ENCODE assay signal across 9 cellular contexts in the genomic region with DNA sequence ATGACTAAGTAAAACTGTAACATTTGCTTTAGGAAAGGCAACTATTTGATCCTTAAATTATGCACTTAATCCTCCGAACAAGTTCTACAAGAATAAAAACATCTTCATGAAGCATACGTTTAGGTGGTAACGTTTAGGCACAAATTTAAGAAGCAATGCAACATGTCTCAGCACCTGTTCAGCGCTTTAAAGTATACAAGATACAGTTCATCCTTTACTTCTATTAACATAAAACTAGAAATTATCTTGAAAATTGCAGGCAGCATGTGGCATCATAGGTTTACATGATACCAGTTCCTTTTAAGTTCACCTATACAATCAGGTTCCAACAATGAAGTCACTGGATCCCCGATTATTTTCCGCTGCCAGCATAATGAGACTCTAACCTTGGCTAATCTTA. TPM values are rescaled to one million over a fixed set of nuclear protein-coding genes. Genes with fewer than 3 reads are reported as not detected.
DNase-seq lines count a peak whose midpoint lies in the region; ATAC-seq, FAIRE-seq and TF ChIP-seq lines count a peak whose summit lies in the region.
"Had no signal": no experiment of that assay in that cellular context is flagged by ENCODE, and none has a peak within 500 bp of the region (broad histone marks: within the 10 kb centered on the region; RNA-seq: fewer than 3 reads in every experiment).

No MANE protein-coding gene starts in this region.

- WGBS in heart left ventricle, 4 donors, result 81 to 85% (median 85%) methylated on average over 6 of the region's 6 CpGs
- 60 to 77% methylated on average over 6 of the region's 6 CpGs for WGBS in upper lobe of left lung, 2 donors

- peak overlapping the region; percentile 85 for H3K4me3 Mint-ChIP-seq in activated CD8-positive, alpha-beta T cell treated with anti-CD3 and anti-CD28 coated beads, Interleukin-2, amount 10 ng/mL, durations not matched to agents 7 days and 5 days

- TF ChIP-seq EP300 in upper lobe of left lung (IDR thresholded peaks at IDR 0.05), result no peak

- H3K9me3 Mint-ChIP-seq in activated CD8-positive, alpha-beta T cell treated with anti-CD3 and anti-CD28 coated beads, Interleukin-2, amount 10 ng/mL, durations not matched to agents 7 days and 5 days (ENCODE audit: insufficient read depth), result no peaks in the 10 kb centered on the region

- peaks cover 0 to 20% (median 12%) of the 10 kb centered on the region in 12 donors for H3K4me1 ChIP-seq in heart left ventricle
- peaks cover 0 to 4% of the 10 kb centered on the region in 2 donors for H3K4me1 ChIP-seq in kidney (ENCODE audit: control insufficient read depth in 1 of 2, insufficient read depth in 1 of 2, low read depth in 1 of 2, low read length in 2 of 2)
- peaks cover 0 to 21% (median 8%) of the 10 kb centered on the region in 4 donors for H3K4me1 ChIP-seq in upper lobe of left lung

- H3K4me3 ChIP-seq in heart left ventricle (peak overlapping the region in 9 of 12 donors; percentile 78 to 98 (median 93)), kidney (ENCODE audit: low read length in 2 of 2) (peak overlapping the region; percentile 89 to 94), upper lobe of left lung (peak overlapping the region in 3 of 4 donors; percentile 75 to 98 (median 76))

- FAIRE-seq in kidney (lab: Jason Lieb, UNC), result no peak
- FAIRE-seq: G401.6 had no signal

- TF ChIP-seq POLR2A in heart left ventricle (IDR thresholded peaks at IDR 0.05) (no peak), upper lobe of left lung (IDR thresholded peaks at IDR 0.05) (no peak)

- H3K27me3 Mint-ChIP-seq in activated CD8-positive, alpha-beta T cell treated with anti-CD3 and anti-CD28 coated beads, Interleukin-2, amount 10 ng/mL, durations not matched to agents 7 days and 5 days (ENCODE audit: low read depth), result peaks cover 2% of the 10 kb centered on the region

- H3K9ac ChIP-seq in kidney (ENCODE audit: low read length in 2 of 2), result peak overlapping the region; percentile 19 to 78

- no peak for TF ChIP-seq CTCF in heart left ventricle (IDR thresholded peaks at IDR 0.05)
- no peak for TF ChIP-seq CTCF in kidney (IDR thresholded peaks at IDR 0.05; ENCODE audit: borderline replicate concordance, extremely low read depth, insufficient read depth)
- no peak for TF ChIP-seq CTCF in upper lobe of left lung (IDR thresholded peaks at IDR 0.05)

- CTCF ChIA-PET in activated CD8-positive, alpha-beta T cell treated with anti-CD3 and anti-CD28 coated beads, Interleukin-2, amount 10 ng/mL, durations not matched to agents 7 days and 5 days (lab: Charles Lee), result no interaction called here

- intact Hi-C loops in heart left ventricle (cut with DNase I) (loop anchor here in 1 of 10 donors (5.0 kb wide), 1 partner anchor 296 kb away; a partner anchor contains a TSS), left cardiac atrium (cut with DNase I) (no loop called here), kidney (cut with DNase I) (no loop called here), head of caudate nucleus (cut with DNase I) (no loop called here)

- H3K9me3 ChIP-seq in heart left ventricle (no peaks in the 10 kb centered on the region), kidney (ENCODE audit: control insufficient read depth in 1 of 2, low read length in 2 of 2) (no peaks in the 10 kb centered on the region), upper lobe of left lung (no peaks in the 10 kb centered on the region)

- no peaks in the 10 kb centered on the region for H3K27me3 ChIP-seq in heart left ventricle
- H3K27me3 ChIP-seq in upper lobe of left lung, result no peaks in the 10 kb centered on the region

- peaks cover 5% of the 10 kb centered on the region for H3K36me3 Mint-ChIP-seq in activated CD8-positive, alpha-beta T cell treated with anti-CD3 and anti-CD28 coated beads, Interleukin-2, amount 10 ng/mL, durations not matched to agents 7 days and 5 days (ENCODE audit: low read depth)

- DNase-seq in heart left ventricle (no peak), left cardiac atrium (no peak), kidney (no peak), upper lobe of left lung (no peak), head of caudate nucleus (no peak)
- DNase-seq in activated CD8-positive, alpha-beta T cell treated with anti-CD3 and anti-CD28 coated beads, Interleukin-2, amount 10 ng/mL, durations not matched to agents 7 days and 5 days, result no peak

- H3K27ac ChIP-seq in heart left ventricle (peak overlapping the region in 1 of 12 donors; percentile 81), kidney (ENCODE audit: low read depth in 2 of 2, low read length in 2 of 2) (peak overlapping the region in 1 of 2 donors; percentile 24), upper lobe of left lung (no peak overlapping the region)

- H3K36me3 ChIP-seq in heart left ventricle, result no peaks in the 10 kb centered on the region
- no peaks in the 10 kb centered on the region for H3K36me3 ChIP-seq in kidney (ENCODE audit: control insufficient read depth in 1 of 2, insufficient read depth in 2 of 2, low read length in 2 of 2)
- no peaks in the 10 kb centered on the region for H3K36me3 ChIP-seq in upper lobe of left lung

- H3K27ac Mint-ChIP-seq in activated CD8-positive, alpha-beta T cell treated with anti-CD3 and anti-CD28 coated beads, Interleukin-2, amount 10 ng/mL, durations not matched to agents 7 days and 5 days, result no peak overlapping the region

- ATAC-seq in heart left ventricle (no peak), left cardiac atrium (no peak), upper lobe of left lung (ENCODE audit: low FRiP score in 2 of 2) (no peak), HG03159 (IDR thresholded peaks at IDR 0.05; ENCODE audit: unreplicated experiment) (no peak), GM21447 (IDR thresholded peaks at IDR 0.05; ENCODE audit: unreplicated experiment) (no peak)
- ATAC-seq in activated CD8-positive, alpha-beta T cell treated with anti-CD3 and anti-CD28 coated beads, Interleukin-2, amount 10 ng/mL, durations not matched to agents 7 days and 5 days, result no peak

- POLR2A ChIA-PET in activated CD8-positive, alpha-beta T cell treated with anti-CD3 and anti-CD28 coated beads, Interleukin-2, amount 10 ng/mL, durations not matched to agents 7 days and 5 days (lab: Charles Lee), result no interaction called here

- peaks cover 19% of the 10 kb centered on the region for H3K4me1 Mint-ChIP-seq in activated CD8-positive, alpha-beta T cell treated with anti-CD3 and anti-CD28 coated beads, Interleukin-2, amount 10 ng/mL, durations not matched to agents 7 days and 5 days (ENCODE audit: low read depth)

RNA-seq across cellular contexts. Expression of a gene that starts 1.5 kb away (rescaled TPM):
- 10 to 100 TPM; 32.6 to 68.5 (median 58.5) TPM for total RNA-seq in heart left ventricle
- polyA plus RNA-seq in heart left ventricle, result 10 to 100 TPM; 15.7 to 22.5 TPM
- 10 to 100 TPM; 59.4 to 63.1 TPM for total RNA-seq in left cardiac atrium
- total RNA-seq in activated CD8-positive, alpha-beta T cell treated with anti-CD3 and anti-CD28 coated beads, Interleukin-2, amount 10 ng/mL, durations not matched to agents 7 days and 5 days, result 10 to 100 TPM; 13.6 to 20.4 TPM
- 42.0 TPM for total RNA-seq in kidney
- 54.0 TPM for polyA plus RNA-seq in kidney (ENCODE audit: insufficient read depth, low read depth, low replicate concordance)
- total RNA-seq in upper lobe of left lung, result 10 to 100 TPM in 5 of 6 donors, 1 to 10 TPM in 1; 8.4 to 34.2 (median 24.1) TPM

RNA-seq across cellular contexts. Expression of a gene that starts 25.1 kb away (rescaled TPM):
- total RNA-seq in heart left ventricle (10 to 100 TPM in 1 of 9 donors, 1 to 10 TPM in 8; 3.5 to 16.4 (median 6.5) TPM), left cardiac atrium (10 to 100 TPM in 1 of 2 donors, 1 to 10 TPM in 1; 7.6 to 15.8 TPM), kidney (21.6 TPM), upper lobe of left lung (10 to 100 TPM; 12.1 to 29.5 (median 15.5) TPM)
- polyA plus RNA-seq in heart left ventricle (1 to 10 TPM; 4.4 to 5.7 TPM), kidney (ENCODE audit: insufficient read depth, low read depth, low replicate concordance) (20.7 TPM)
- total RNA-seq in activated CD8-positive, alpha-beta T cell treated with anti-CD3 and anti-CD28 coated beads, Interleukin-2, amount 10 ng/mL, durations not matched to agents 7 days and 5 days, result 10 to 100 TPM; 24.1 to 25.5 TPM
